Comparison of ENCODE assay signal across 1 cellular context in genomic region chr2:187493877-187494568, GRCh38.
A peak's percentile ranks its signal among the peaks of the same experiment; 100 is the strongest.
TF ChIP-seq lines count a peak whose summit lies in the region.

No MANE protein-coding gene starts in this region.

TF ChIP-seq in K562, 482 proteins besides CTCF, POLR2A, EP300 and RAD21:
- TF ChIP-seq MBD1 (CRISPR knock-in tag; IDR thresholded peaks at IDR 0.05): no peak
- peak; percentile 86 for TF ChIP-seq ZNF431 (CRISPR knock-in tag; IDR thresholded peaks at IDR 0.05)
